ENCODE assay signal across 1 cellular context in genomic region chr3:10345911-10346310, GRCh38.
TF ChIP-seq lines count a peak whose summit lies in the region.

No MANE protein-coding gene starts in this region.

TF ChIP-seq in IMR-90, 13 proteins besides CTCF, POLR2A, EP300 and RAD21 (continued from another document):
- TF ChIP-seq, protein P1, sequence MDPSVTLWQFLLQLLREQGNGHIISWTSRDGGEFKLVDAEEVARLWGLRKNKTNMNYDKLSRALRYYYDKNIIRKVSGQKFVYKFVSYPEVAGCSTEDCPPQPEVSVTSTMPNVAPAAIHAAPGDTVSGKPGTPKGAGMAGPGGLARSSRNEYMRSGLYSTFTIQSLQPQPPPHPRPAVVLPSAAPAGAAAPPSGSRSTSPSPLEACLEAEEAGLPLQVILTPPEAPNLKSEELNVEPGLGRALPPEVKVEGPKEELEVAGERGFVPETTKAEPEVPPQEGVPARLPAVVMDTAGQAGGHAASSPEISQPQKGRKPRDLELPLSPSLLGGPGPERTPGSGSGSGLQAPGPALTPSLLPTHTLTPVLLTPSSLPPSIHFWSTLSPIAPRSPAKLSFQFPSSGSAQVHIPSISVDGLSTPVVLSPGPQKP (IDR thresholded peaks at IDR 0.05; ENCODE audit: borderline replicate concordance, low read depth, low read length) = no peak
- no peak for TF ChIP-seq USF2 (IDR thresholded peaks at IDR 0.05; ENCODE audit: low read depth, low read length)
- TF ChIP-seq CHD1 (IDR thresholded peaks at IDR 0.05; ENCODE audit: low read depth, low read length) = no peak
